ENCODE assay signal across 8 cellular contexts in genomic region chr5:217475-217859, GRCh38. TPM values are rescaled to one million over a fixed set of nuclear protein-coding genes. Genes with fewer than 3 reads are reported as not detected.
DNase-seq lines count a peak whose midpoint lies in the region; ATAC-seq and TF ChIP-seq lines count a peak whose summit lies in the region.
"Not testable (repeated sequence)": the region's sequence is repeated elsewhere in the genome, so short reads cannot be mapped to it uniquely, and the experiment has no call there.

No MANE protein-coding gene starts in this region.

- peaks cover 47% of the 10 kb centered on the region for H3K36me3 ChIP-seq in DOHH2 (ENCODE audit: control insufficient read depth, low read length)
- not testable (repeated sequence) for H3K36me3 ChIP-seq in Peyer's patch; adipocyte (ENCODE audit: control insufficient read depth, insufficient read depth, low read length, severe bottlenecking); muscle layer of colon (ENCODE audit: insufficient read depth, low read length)

- not testable (repeated sequence) for TF ChIP-seq POLR2A in Peyer's patch (IDR thresholded peaks at IDR 0.05)

- DNase-seq in Peyer's patch (peak in 1 of 3 donors; percentile 34), adipocyte (ENCODE audit: low read depth) (peak; percentile 57)
- DNase-seq in fibroblast of villous mesenchyme (ENCODE audit: low read depth); substantia nigra (lab: John Stamatoyannopoulos, UW): not testable (repeated sequence)

- H3K4me1 ChIP-seq in DOHH2 (ENCODE audit: control insufficient read depth, low read length) (peaks cover 48% of the 10 kb centered on the region), Peyer's patch (peaks cover 0 to 25% (median 5%) of the 10 kb centered on the region in 4 donors), adipocyte (ENCODE audit: control insufficient read depth, insufficient read depth, low read length) (peaks cover 16% of the 10 kb centered on the region)
- not testable (repeated sequence) for H3K4me1 ChIP-seq in muscle layer of colon (ENCODE audit: insufficient read depth, low read length)

- H3K27me3 ChIP-seq in DOHH2 (ENCODE audit: control insufficient read depth, low read length); Peyer's patch; adipocyte (replicated peaks; ENCODE audit: control insufficient read depth, insufficient read depth, low read length); muscle layer of colon (ENCODE audit: control insufficient read depth in 1 of 2, insufficient read depth in 2 of 2, low read length in 2 of 2): not testable (repeated sequence)

- H3K4me2 ChIP-seq in DOHH2 (ENCODE audit: low read length): peak overlapping the region; percentile 71

- peaks cover 85% of the 10 kb centered on the region for H3K79me2 ChIP-seq in DOHH2 (ENCODE audit: control insufficient read depth, low read length)

- H3K27ac ChIP-seq in DOHH2 (ENCODE audit: low read depth, low read length) (peak overlapping the region; percentile 65), Peyer's patch (peak overlapping the region; percentile 95), muscle layer of colon (ENCODE audit: low read depth, low read length) (peak overlapping the region; percentile 72), substantia nigra (ENCODE audit: low read depth, low read length, poor library complexity, severe bottlenecking) (peak overlapping the region; percentile 69)

- ATAC-seq in GM21515 (IDR thresholded peaks at IDR 0.05; ENCODE audit: unreplicated experiment) (peak; percentile 26), HG03159 (IDR thresholded peaks at IDR 0.05; ENCODE audit: unreplicated experiment) (peak; percentile 36)

- TF ChIP-seq CTCF in DOHH2 (IDR thresholded peaks at IDR 0.05; ENCODE audit: low read depth, low read length, poor library complexity, severe bottlenecking); Peyer's patch (IDR thresholded peaks at IDR 0.05); fibroblast of villous mesenchyme (IDR thresholded peaks at IDR 0.05; ENCODE audit: insufficient read depth, low read depth, low read length): not testable (repeated sequence)

- H3K9ac ChIP-seq in adipocyte (ENCODE audit: low read length): peak overlapping the region; percentile 97
- H3K9ac ChIP-seq in muscle layer of colon (ENCODE audit: low read length): peak overlapping the region; percentile 44

- H3K4me3 ChIP-seq in DOHH2 (ENCODE audit: low read length) (peak overlapping the region; percentile 86), Peyer's patch (peak overlapping the region; percentile 79 to 97 (median 88)), adipocyte (ENCODE audit: low read length) (peak overlapping the region; percentile 85), fibroblast of villous mesenchyme (ENCODE audit: low read depth, low read length) (peak overlapping the region; percentile 92), muscle layer of colon (ENCODE audit: low read depth in 1 of 2, low read length in 2 of 2) (peak overlapping the region; percentile 62 to 93)

- H4K20me1 ChIP-seq in DOHH2 (ENCODE audit: control insufficient read depth, insufficient read depth, low read depth, low read length): peaks cover 22% of the 10 kb centered on the region

- H3K9me2 ChIP-seq in DOHH2 (replicated peaks; ENCODE audit: control insufficient read depth, low read length): not testable (repeated sequence)

- not testable (repeated sequence) for H3K9me3 ChIP-seq in DOHH2 (ENCODE audit: control insufficient read depth, insufficient read depth, low read length); Peyer's patch; adipocyte (ENCODE audit: control insufficient read depth, low read length); muscle layer of colon (ENCODE audit: low read length)

- not testable (repeated sequence) for H3F3A ChIP-seq in DOHH2 (ENCODE audit: control insufficient read depth, insufficient read depth)

RNA-seq across cellular contexts. Expression of gene CCDC127, which starts 0.5 kb away (rescaled TPM):
- total RNA-seq in Peyer's patch (1 to 10 TPM; 4.1 to 9.0 (median 7.2) TPM), fibroblast of villous mesenchyme (4.2 and 4.3 TPM in 2 replicates)

RNA-seq across cellular contexts. Expression of gene SDHA, which starts 0.7 kb away (rescaled TPM):
- total RNA-seq in Peyer's patch (100 to 1,000 TPM in 3 of 4 donors, 10 to 100 TPM in 1; 94.9 to 253 (median 207) TPM), fibroblast of villous mesenchyme (84.4 and 87.2 TPM in 2 replicates)

RNA-seq across cellular contexts. Expression of gene LRRC14B, which starts 26.2 kb away (rescaled TPM):
- total RNA-seq in Peyer's patch (not detected), fibroblast of villous mesenchyme (not detected in 2 replicates)

RNA-seq across cellular contexts. Expression of gene PDCD6, which starts 54.0 kb away (rescaled TPM):
- total RNA-seq in Peyer's patch (100 to 1,000 TPM in 2 of 4 donors, 10 to 100 TPM in 2; 75.9 to 114 (median 96.0) TPM), fibroblast of villous mesenchyme (72.2 and 84.6 TPM in 2 replicates)
